In the genomic region with DNA sequence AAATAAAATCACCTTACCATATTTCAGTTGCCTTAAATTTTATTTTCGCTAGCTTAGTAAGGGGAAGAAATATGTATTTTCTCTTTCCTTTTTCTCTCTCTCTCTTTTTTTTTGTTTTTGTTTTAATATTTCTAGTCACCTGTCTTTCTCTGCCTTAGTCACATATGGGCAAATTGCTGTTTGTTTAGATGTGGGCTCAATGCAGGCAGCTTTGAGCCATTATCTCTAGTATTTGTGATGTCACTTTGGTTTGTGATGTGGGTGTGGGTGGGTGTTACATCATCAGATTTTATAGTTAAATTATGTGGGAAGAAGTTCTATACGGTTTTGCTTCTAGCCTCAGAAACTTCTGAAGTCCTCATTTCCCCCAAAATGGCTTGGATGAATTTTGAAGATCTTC, we compare ENCODE assay signal across 1 cellular context.
TF ChIP-seq lines count a peak whose summit lies in the region.

A gene (minus strand): TSS at position 59 of the 400 bp plus-strand sequence. CDS start 39 bp downstream, at position 20.

TF ChIP-seq in HEK293, 187 proteins besides CTCF, POLR2A, EP300 and RAD21 (continued from another document):
- TF ChIP-seq HOXC10 (CRISPR knock-in tag; IDR thresholded peaks at IDR 0.05) (no peak), ZFP3 (tag by site-specific recombination; IDR thresholded peaks at IDR 0.05; ENCODE audit: low read depth) (no peak), ZNF274 (IDR thresholded peaks at IDR 0.05; ENCODE audit: low read length) (no peak), ZNF274 (tag by site-specific recombination; IDR thresholded peaks at IDR 0.05; ENCODE audit: borderline replicate concordance) (no peak), GLIS2 (tag by site-specific recombination; IDR thresholded peaks at IDR 0.05) (no peak), ZNF366 (tag by site-specific recombination; conservative IDR thresholded peaks at IDR 0.05) (0 out of 2 replicates have a peak, but pooled peaks have one; percentile 35), ZNF138 (tag by site-specific recombination; IDR thresholded peaks at IDR 0.05; ENCODE audit: borderline replicate concordance) (no peak), BCL11B (tag by site-specific recombination; IDR thresholded peaks at IDR 0.05; ENCODE audit: low read depth) (no peak), MEIS1 (CRISPR knock-in tag; IDR thresholded peaks at IDR 0.05; ENCODE audit: borderline replicate concordance) (no peak), ZNF549 (tag by site-specific recombination; IDR thresholded peaks at IDR 0.05) (no peak), ZNF248 (tag by site-specific recombination; IDR thresholded peaks at IDR 0.05) (no peak), ZNF677 (tag by site-specific recombination; IDR thresholded peaks at IDR 0.05) (no peak), ZNF155 (tag by site-specific recombination; IDR thresholded peaks at IDR 0.05) (no peak), ZNF585B (tag by site-specific recombination; IDR thresholded peaks at IDR 0.05) (no peak)
- TF ChIP-seq, protein P1, sequence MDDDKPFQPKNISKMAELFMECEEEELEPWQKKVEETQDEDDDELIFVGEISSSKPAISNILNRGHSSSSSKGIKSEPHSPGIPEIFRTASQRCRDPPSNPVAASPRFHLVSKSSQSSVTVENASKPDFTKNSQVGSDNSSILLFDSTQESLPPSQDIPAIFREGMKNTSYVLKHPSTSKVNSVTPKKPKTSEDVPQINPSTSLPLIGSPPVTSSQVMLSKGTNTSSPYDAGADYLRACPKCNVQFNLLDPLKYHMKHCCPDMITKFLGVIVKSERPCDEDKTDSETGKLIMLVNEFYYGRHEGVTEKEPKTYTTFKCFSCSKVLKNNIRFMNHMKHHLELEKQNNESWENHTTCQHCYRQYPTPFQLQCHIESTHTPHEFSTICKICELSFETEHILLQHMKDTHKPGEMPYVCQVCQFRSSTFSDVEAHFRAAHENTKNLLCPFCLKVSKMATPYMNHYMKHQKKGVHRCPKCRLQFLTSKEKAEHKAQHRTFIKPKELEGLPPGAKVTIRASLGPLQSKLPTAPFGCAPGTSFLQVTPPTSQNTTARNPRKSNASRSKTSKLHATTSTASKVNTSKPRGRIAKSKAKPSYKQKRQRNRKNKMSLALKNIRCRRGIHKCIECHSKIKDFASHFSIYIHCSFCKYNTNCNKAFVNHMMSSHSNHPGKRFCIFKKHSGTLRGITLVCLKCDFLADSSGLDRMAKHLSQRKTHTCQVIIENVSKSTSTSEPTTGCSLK (tag by site-specific recombination; IDR thresholded peaks at IDR 0.05) = no peak
- TF ChIP-seq, protein P2, sequence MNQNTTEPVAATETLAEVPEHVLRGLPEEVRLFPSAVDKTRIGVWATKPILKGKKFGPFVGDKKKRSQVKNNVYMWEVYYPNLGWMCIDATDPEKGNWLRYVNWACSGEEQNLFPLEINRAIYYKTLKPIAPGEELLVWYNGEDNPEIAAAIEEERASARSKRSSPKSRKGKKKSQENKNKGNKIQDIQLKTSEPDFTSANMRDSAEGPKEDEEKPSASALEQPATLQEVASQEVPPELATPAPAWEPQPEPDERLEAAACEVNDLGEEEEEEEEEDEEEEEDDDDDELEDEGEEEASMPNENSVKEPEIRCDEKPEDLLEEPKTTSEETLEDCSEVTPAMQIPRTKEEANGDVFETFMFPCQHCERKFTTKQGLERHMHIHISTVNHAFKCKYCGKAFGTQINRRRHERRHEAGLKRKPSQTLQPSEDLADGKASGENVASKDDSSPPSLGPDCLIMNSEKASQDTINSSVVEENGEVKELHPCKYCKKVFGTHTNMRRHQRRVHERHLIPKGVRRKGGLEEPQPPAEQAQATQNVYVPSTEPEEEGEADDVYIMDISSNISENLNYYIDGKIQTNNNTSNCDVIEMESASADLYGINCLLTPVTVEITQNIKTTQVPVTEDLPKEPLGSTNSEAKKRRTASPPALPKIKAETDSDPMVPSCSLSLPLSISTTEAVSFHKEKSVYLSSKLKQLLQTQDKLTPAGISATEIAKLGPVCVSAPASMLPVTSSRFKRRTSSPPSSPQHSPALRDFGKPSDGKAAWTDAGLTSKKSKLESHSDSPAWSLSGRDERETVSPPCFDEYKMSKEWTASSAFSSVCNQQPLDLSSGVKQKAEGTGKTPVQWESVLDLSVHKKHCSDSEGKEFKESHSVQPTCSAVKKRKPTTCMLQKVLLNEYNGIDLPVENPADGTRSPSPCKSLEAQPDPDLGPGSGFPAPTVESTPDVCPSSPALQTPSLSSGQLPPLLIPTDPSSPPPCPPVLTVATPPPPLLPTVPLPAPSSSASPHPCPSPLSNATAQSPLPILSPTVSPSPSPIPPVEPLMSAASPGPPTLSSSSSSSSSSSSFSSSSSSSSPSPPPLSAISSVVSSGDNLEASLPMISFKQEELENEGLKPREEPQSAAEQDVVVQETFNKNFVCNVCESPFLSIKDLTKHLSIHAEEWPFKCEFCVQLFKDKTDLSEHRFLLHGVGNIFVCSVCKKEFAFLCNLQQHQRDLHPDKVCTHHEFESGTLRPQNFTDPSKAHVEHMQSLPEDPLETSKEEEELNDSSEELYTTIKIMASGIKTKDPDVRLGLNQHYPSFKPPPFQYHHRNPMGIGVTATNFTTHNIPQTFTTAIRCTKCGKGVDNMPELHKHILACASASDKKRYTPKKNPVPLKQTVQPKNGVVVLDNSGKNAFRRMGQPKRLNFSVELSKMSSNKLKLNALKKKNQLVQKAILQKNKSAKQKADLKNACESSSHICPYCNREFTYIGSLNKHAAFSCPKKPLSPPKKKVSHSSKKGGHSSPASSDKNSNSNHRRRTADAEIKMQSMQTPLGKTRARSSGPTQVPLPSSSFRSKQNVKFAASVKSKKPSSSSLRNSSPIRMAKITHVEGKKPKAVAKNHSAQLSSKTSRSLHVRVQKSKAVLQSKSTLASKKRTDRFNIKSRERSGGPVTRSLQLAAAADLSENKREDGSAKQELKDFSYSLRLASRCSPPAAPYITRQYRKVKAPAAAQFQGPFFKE (tag by site-specific recombination; IDR thresholded peaks at IDR 0.05; ENCODE audit: borderline replicate concordance) = no peak
- TF ChIP-seq, protein P3, sequence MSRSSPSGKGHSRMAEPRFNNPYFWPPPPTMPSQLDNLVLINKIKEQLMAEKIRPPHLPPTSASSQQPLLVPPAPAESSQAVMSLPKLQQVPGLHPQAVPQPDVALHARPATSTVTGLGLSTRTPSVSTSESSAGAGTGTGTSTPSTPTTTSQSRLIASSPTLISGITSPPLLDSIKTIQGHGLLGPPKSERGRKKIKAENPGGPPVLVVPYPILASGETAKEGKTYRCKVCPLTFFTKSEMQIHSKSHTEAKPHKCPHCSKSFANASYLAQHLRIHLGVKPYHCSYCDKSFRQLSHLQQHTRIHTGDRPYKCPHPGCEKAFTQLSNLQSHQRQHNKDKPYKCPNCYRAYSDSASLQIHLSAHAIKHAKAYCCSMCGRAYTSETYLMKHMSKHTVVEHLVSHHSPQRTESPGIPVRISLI (tag by site-specific recombination; IDR thresholded peaks at IDR 0.05) = no peak
- TF ChIP-seq, protein P4, sequence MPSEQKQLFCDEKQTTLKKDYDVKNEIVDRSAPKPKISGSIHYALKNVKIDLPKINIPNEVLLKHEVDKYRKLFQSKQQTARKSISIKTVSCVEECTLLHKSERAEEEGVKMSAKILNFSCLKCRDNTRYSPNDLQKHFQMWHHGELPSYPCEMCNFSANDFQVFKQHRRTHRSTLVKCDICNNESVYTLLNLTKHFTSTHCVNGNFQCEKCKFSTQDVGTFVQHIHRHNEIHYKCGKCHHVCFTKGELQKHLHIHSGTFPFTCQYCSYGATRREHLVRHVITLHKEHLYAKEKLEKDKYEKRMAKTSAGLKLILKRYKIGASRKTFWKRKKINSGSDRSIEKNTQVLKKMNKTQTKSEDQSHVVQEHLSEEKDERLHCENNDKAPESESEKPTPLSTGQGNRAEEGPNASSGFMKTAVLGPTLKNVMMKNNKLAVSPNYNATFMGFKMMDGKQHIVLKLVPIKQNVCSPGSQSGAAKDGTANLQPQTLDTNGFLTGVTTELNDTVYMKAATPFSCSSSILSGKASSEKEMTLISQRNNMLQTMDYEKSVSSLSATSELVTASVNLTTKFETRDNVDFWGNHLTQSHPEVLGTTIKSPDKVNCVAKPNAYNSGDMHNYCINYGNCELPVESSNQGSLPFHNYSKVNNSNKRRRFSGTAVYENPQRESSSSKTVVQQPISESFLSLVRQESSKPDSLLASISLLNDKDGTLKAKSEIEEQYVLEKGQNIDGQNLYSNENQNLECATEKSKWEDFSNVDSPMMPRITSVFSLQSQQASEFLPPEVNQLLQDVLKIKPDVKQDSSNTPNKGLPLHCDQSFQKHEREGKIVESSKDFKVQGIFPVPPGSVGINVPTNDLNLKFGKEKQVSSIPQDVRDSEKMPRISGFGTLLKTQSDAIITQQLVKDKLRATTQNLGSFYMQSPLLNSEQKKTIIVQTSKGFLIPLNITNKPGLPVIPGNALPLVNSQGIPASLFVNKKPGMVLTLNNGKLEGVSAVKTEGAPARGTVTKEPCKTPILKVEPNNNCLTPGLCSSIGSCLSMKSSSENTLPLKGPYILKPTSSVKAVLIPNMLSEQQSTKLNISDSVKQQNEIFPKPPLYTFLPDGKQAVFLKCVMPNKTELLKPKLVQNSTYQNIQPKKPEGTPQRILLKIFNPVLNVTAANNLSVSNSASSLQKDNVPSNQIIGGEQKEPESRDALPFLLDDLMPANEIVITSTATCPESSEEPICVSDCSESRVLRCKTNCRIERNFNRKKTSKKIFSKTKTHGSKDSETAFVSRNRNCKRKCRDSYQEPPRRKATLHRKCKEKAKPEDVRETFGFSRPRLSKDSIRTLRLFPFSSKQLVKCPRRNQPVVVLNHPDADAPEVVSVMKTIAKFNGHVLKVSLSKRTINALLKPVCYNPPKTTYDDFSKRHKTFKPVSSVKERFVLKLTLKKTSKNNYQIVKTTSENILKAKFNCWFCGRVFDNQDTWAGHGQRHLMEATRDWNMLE (tag by site-specific recombination; conservative IDR thresholded peaks at IDR 0.05; ENCODE audit: low read depth) = no peak
